Comparison of ENCODE assay signal across 8 cellular contexts in the genomic region with DNA sequence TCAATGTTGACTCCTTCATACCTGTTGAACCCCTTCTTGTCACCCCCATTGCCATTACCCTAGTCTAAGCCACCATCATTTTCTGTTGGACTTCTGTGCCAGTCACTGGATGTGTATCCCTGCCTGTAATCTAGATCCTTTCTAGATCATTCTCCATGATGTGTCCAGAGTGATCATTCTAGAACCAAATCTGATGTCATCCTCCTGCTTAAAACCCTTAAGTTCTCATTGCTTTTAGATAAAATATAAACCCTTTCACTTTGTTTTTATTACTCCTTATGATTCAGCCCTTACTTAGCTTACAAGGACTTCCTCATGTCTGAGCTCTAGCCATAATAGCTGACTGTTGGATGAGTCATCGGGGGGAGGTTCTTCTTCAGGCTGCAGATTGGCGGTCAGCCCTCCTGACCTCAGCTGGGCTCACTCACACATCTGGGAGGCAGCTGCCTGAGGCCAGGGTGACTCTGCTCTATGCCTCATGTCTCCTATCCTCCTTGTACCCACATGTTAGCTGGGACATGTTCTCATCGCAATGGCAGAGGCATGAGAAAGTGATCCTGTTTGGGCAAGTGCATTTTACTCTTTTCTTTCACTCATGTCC.
DNase-seq lines count a peak whose midpoint lies in the region; ATAC-seq and TF ChIP-seq lines count a peak whose summit lies in the region.

No MANE protein-coding gene starts in this region.

- H3K9me3 Mint-ChIP-seq in dendritic cell treated with granulocyte-macrophage colony-stimulating factor and Interleukin-4, amounts not matched to agents 40 ng/mL and 50 ng/mL, for 4 days: peaks cover 9% of the 10 kb centered on the region

- no peaks in the 10 kb centered on the region for H3K4me1 ChIP-seq in mucosa of descending colon (ENCODE audit: low read depth)

- H3K27ac Mint-ChIP-seq in dendritic cell treated with granulocyte-macrophage colony-stimulating factor and Interleukin-4, amounts not matched to agents 40 ng/mL and 50 ng/mL, for 4 days: peak overlapping the region; percentile 77

- TF ChIP-seq CTCF in mucosa of descending colon (IDR thresholded peaks at IDR 0.05): no peak

- peaks cover 5% of the 10 kb centered on the region for H3K36me3 Mint-ChIP-seq in dendritic cell treated with granulocyte-macrophage colony-stimulating factor and Interleukin-4, amounts not matched to agents 40 ng/mL and 50 ng/mL, for 4 days (ENCODE audit: low read depth)

- H3K36me3 ChIP-seq in mucosa of descending colon (ENCODE audit: low read depth): no peaks in the 10 kb centered on the region

- H3K27me3 Mint-ChIP-seq in dendritic cell treated with granulocyte-macrophage colony-stimulating factor and Interleukin-4, amounts not matched to agents 40 ng/mL and 50 ng/mL, for 4 days: peaks cover 4% of the 10 kb centered on the region

- H3K4me1 Mint-ChIP-seq in dendritic cell treated with granulocyte-macrophage colony-stimulating factor and Interleukin-4, amounts not matched to agents 40 ng/mL and 50 ng/mL, for 4 days (ENCODE audit: low read depth): peaks cover 47% of the 10 kb centered on the region

- peak; percentile 100 for DNase-seq in ELR (ENCODE audit: low read depth)
- peak; percentile 94 for DNase-seq in NOMO-1 treated with DMSO at 0.1 percent for 48 hours (lab: John Stamatoyannopoulos, UW; ENCODE audit: unreplicated experiment)
- peak; percentile 39 to 63 (median 58) for DNase-seq in mucosa of descending colon
- DNase-seq in NK-92 treated with Interleukin-12 subunit alpha and Interleukin-12 subunit beta, amount 100 ng/mL, for 24 hours (lab: John Stamatoyannopoulos, UW): no peak
- no peak for DNase-seq in NCI-H1417 treated with DMSO at 0.1 percent for 48 hours (lab: John Stamatoyannopoulos, UW)
- DNase-seq in effector CD4-positive, alpha-beta T cell: no peak

- no peak overlapping the region for H3K4me3 Mint-ChIP-seq in dendritic cell treated with granulocyte-macrophage colony-stimulating factor and Interleukin-4, amounts not matched to agents 40 ng/mL and 50 ng/mL, for 4 days

- intact Hi-C loops in dendritic cell treated with granulocyte-macrophage colony-stimulating factor and Interleukin-4, amounts not matched to agents 40 ng/mL and 50 ng/mL, for 4 days (cut with micrococcal nuclease): no loop called here
- intact Hi-C loops in mucosa of descending colon (cut with DNase I, micrococcal nuclease): no loop called here

- no peak overlapping the region for H3K4me3 ChIP-seq in mucosa of descending colon

- no peaks in the 10 kb centered on the region for H3K9me3 ChIP-seq in mucosa of descending colon

- ATAC-seq in mucosa of descending colon: peak; percentile 93
- no peak for ATAC-seq in HG02852 (IDR thresholded peaks at IDR 0.05; ENCODE audit: unreplicated experiment)

Comparison
In these comparisons a context has a peak if more than half of its experiments do, and no peak if none do; other contexts are left out.
1. DNase-seq: peak in ELR (single experiment), NOMO-1 treated with DMSO at 0.1 percent for 48 hours (single experiment) and mucosa of descending colon (3 of 3); none in NK-92 treated with Interleukin-12 subunit alpha and Interleukin-12 subunit beta, amount 100 ng/mL, for 24 hours (single experiment), NCI-H1417 treated with DMSO at 0.1 percent for 48 hours (single experiment) and effector CD4-positive, alpha-beta T cell (single experiment).